In the genomic region with DNA sequence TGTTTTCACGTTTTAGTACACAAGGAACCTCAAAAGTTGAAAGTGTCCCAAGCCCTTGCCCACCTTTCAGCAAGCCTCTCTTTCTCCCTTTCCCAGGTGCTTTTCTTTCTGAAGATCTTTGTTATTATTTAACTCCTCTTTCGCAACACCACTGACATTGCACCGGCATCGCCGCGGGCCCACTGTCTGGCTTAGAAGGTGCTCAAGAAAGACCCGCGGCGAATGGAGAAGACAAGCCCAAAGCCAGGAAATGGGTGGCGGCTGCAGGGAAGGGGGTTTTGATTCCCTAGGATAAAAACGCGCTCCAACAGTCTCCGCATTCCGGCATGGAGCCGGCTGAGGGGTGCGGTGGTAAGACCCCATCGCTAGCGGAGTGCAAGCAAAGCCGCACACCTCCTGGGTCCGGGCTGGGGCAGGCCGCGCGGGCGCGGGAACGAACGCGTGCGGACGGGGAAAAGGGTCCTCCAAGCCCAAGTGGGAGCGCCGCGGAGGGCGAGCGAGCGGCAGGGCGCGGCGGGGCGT, we compare ENCODE assay signal across 8 cellular contexts. TPM values are rescaled to one million over a fixed set of nuclear protein-coding genes. Genes with fewer than 3 reads are reported as not detected.
DNase-seq lines count a peak whose midpoint lies in the region; ATAC-seq and TF ChIP-seq lines count a peak whose summit lies in the region.

No MANE protein-coding gene starts in this region.

- peak overlapping the region in 1 of 6 donors; percentile 15 for H3K27ac Mint-ChIP-seq in naive B cell

- H3K4me3 ChIP-seq in AG04449 (ENCODE audit: low read depth, low read length), result peak overlapping the region; percentile 66
- peak overlapping the region; percentile 64 for H3K4me3 ChIP-seq in choroid plexus epithelial cell (ENCODE audit: low read depth, low read length)

- DNase-seq in AG04449 (ENCODE audit: low read depth, low spot score) (no peak), choroid plexus epithelial cell (ENCODE audit: low read depth) (no peak), naive B cell (no peak), SKM-1 (lab: John Stamatoyannopoulos, UW; ENCODE audit: unreplicated experiment) (no peak), germinal center (ENCODE audit: low spot score) (no peak), ecto neural progenitor cell (ENCODE audit: low spot score) (no peak)

- no peak for ATAC-seq in naive B cell (ENCODE audit: low read depth in 2 of 2)
- ATAC-seq in GM21786 (IDR thresholded peaks at IDR 0.05; ENCODE audit: unreplicated experiment), result no peak

- peak overlapping the region; percentile 63 to 86 (median 72) for H3K4me3 Mint-ChIP-seq in naive B cell

- H3K27me3 Mint-ChIP-seq in naive B cell, result peaks cover 34 to 61% (median 47%) of the 10 kb centered on the region in 3 donors

- peaks cover 7 to 15% (median 14%) of the 10 kb centered on the region in 3 donors for H3K4me1 Mint-ChIP-seq in naive B cell

- POLR2A ChIA-PET in AG04449 (lab: Yijun Ruan, JAX), result interaction anchor here (0.7 kb wide), 1 partner anchor 50 kb away, joined by 3 read pairs; no protein-coding TSS in a partner anchor

- H3K9me3 Mint-ChIP-seq in naive B cell, result peaks cover 9 to 25% (median 21%) of the 10 kb centered on the region in 7 donors

- CTCF ChIA-PET in AG04449 (lab: Yijun Ruan, JAX), result interaction anchor here (1.0 to 3.5 kb wide), 4 partner anchors 8 to 146 kb away, joined by 3 to 26 read pairs (median 6); no protein-coding TSS in a partner anchor

- H3K36me3 Mint-ChIP-seq in naive B cell, result peaks cover 14 to 24% of the 10 kb centered on the region in 2 donors

- TF ChIP-seq RAD21 in Ishikawa (IDR thresholded peaks at IDR 0.05; ENCODE audit: low read depth), result no peak

- TF ChIP-seq CTCF in AG04449 (IDR thresholded peaks at IDR 0.05; ENCODE audit: insufficient read depth, low read length, missing control alignments) (no peak), choroid plexus epithelial cell (conservative IDR thresholded peaks at IDR 0.05; ENCODE audit: low read depth, low read length) (no peak)

- TF ChIP-seq EP300 in Ishikawa (IDR thresholded peaks at IDR 0.05; ENCODE audit: borderline replicate concordance), result no peak

TF ChIP-seq in Ishikawa, 13 proteins besides CTCF, POLR2A, EP300 and RAD21:
- TF ChIP-seq CEBPB (IDR thresholded peaks at IDR 0.05) (peak; percentile 81), ZBTB7A (IDR thresholded peaks at IDR 0.05; ENCODE audit: low read depth) (0 out of 2 replicates have a peak, but pooled peaks have one; percentile 25), NFIC (IDR thresholded peaks at IDR 0.05) (no peak)

RNA-seq across cellular contexts. Expression of a gene that starts 0.4 kb away (rescaled TPM):
- under 1 TPM in 2 of 6 donors, not detected in 4; 0.27 to 0.31 TPM for polyA plus RNA-seq in naive B cell (ENCODE audit: low read depth in 6 of 6)
